In genomic region chr2:236180831-236181453, GRCh38 we compare ENCODE assay signal across 8 cellular contexts. TPM values are rescaled to one million over a fixed set of nuclear protein-coding genes. Genes with fewer than 3 reads are reported as not detected.
DNase-seq lines count a peak whose midpoint lies in the region; ATAC-seq and TF ChIP-seq lines count a peak whose summit lies in the region.

No MANE protein-coding gene starts in this region.

- no peak overlapping the region for H3K27ac Mint-ChIP-seq in endothelial cell (ENCODE audit: unreplicated experiment)
- H3K27ac Mint-ChIP-seq in nephron, result no peak overlapping the region

- no peaks in the 10 kb centered on the region for H3K36me3 Mint-ChIP-seq in endothelial cell (ENCODE audit: low read depth, unreplicated experiment)
- H3K36me3 Mint-ChIP-seq in nephron (ENCODE audit: low read depth), result no peaks in the 10 kb centered on the region

- H3K9me3 Mint-ChIP-seq in endothelial cell (ENCODE audit: unreplicated experiment), result no peaks in the 10 kb centered on the region
- peaks cover 9% of the 10 kb centered on the region for H3K9me3 Mint-ChIP-seq in nephron

- DNase-seq in activated CD4-positive, alpha-beta T cell treated with anti-CD3 and anti-CD28 coated beads for 24 hours (ENCODE audit: low read depth in 2 of 2), result peak; percentile 17 to 34
- no peak for DNase-seq in activated CD4-positive, alpha-beta T cell treated with anti-CD3 and anti-CD28 coated beads for 4 hours
- DNase-seq in NAMALWA (ENCODE audit: low spot score) (peak; percentile 49), SKM-1 (lab: John Stamatoyannopoulos, UW; ENCODE audit: unreplicated experiment) (peak; percentile 40), endothelial cell (ENCODE audit: low spot score) (peak; percentile 76)

- H3K27me3 Mint-ChIP-seq in endothelial cell (ENCODE audit: unreplicated experiment), result peaks cover 5% of the 10 kb centered on the region
- peaks cover 91% of the 10 kb centered on the region for H3K27me3 Mint-ChIP-seq in nephron (ENCODE audit: low read depth)

- H3K4me1 Mint-ChIP-seq in endothelial cell (ENCODE audit: unreplicated experiment), result peaks cover 11% of the 10 kb centered on the region
- H3K4me1 Mint-ChIP-seq in nephron, result peaks cover 13% of the 10 kb centered on the region

- ATAC-seq in GM21737 (IDR thresholded peaks at IDR 0.05; ENCODE audit: unreplicated experiment), result no peak
- ATAC-seq in HG03520 (IDR thresholded peaks at IDR 0.05; ENCODE audit: unreplicated experiment), result no peak

- TF ChIP-seq CTCF in endothelial cell (IDR thresholded peaks at IDR 0.05; ENCODE audit: unreplicated experiment) (peak; percentile 90), nephron (IDR thresholded peaks at IDR 0.05; ENCODE audit: unreplicated experiment in 3 of 3) (peak; percentile 71 to 92 (median 78))

- H3K4me3 Mint-ChIP-seq in endothelial cell (ENCODE audit: unreplicated experiment) (peak overlapping the region; percentile 47), nephron (peak overlapping the region; percentile 9 to 36 (median 33))

RNA-seq across cellular contexts. Expression of gene GBX2, which starts 12.8 kb away (rescaled TPM):
- 3.5 TPM for total RNA-seq in endothelial cell (ENCODE audit: unreplicated experiment)

Comparison
In these comparisons a context has a peak if more than half of its experiments do, and no peak if none do; other contexts are left out.
1. DNase-seq: peak in activated CD4-positive, alpha-beta T cell treated with anti-CD3 and anti-CD28 coated beads for 24 hours (2 of 2), NAMALWA (single experiment), SKM-1 (single experiment) and endothelial cell (single experiment); none in activated CD4-positive, alpha-beta T cell treated with anti-CD3 and anti-CD28 coated beads for 4 hours (0 of 2).